In genomic region chr7:34041716-34042115, GRCh38 we compare ENCODE assay signal across 18 cellular contexts.
"Had no signal": no experiment of that assay in that cellular context is flagged by ENCODE, and none has a peak within 500 bp of the region (broad histone marks: within the 10 kb centered on the region; RNA-seq: fewer than 3 reads in every experiment).

No MANE protein-coding gene starts in this region.

- H3K36me3 ChIP-seq: upper lobe of right lung had no signal

- H3K9me3 ChIP-seq: upper lobe of right lung had no signal

- DNase-seq: activated CD4-positive, alpha-beta T cell treated with anti-CD3 and anti-CD28 coated beads for 1 hour; activated CD4-positive, alpha-beta T cell treated with anti-CD3 and anti-CD28 coated beads, Interleukin-2, amount 50 U/mL, for 4 hours; activated CD8-positive, alpha-beta memory T cell treated with anti-CD3 and anti-CD28 coated beads, Interleukin-2, amount 10 ng/mL, durations not matched to agents 7 days and 5 days; activated effector memory CD4-positive, alpha-beta T cell treated with Interleukin-2 at 50 U/mL for 16 hours; activated naive CD4-positive, alpha-beta T cell treated with anti-CD3 and anti-CD28 coated beads, Interleukin-2, amount 50 U/mL, for 16 hours; activated T-cell treated with anti-CD3 and anti-CD28 coated beads, Interleukin-2, amount 50 U/mL, for 24 hours; foreskin keratinocyte; immature natural killer cell; nucleus accumbens; right cardiac atrium; stimulated activated CD4-positive, alpha-beta T cell treated with anti-CD3 and anti-CD28 coated beads, Interleukin-4, amount 100 ng/mL, for 4 hours; stimulated activated CD8-positive, alpha-beta memory T cell treated with anti-CD3 and anti-CD28 coated beads, Interleukin-4, amount 100 ng/mL, for 48 hours; stimulated activated naive CD8-positive, alpha-beta T cell treated with anti-CD3 and anti-CD28 coated beads, Interleukin-15, Interleukin-2, amounts not matched to agents 100 U/mL and 50 U/mL, for 24 hours; T1000; upper lobe of right lung had no signal

- H3K4me2 ChIP-seq: smooth muscle cell had no signal

- H3K4me1 Mint-ChIP-seq: activated CD8-positive, alpha-beta memory T cell treated with anti-CD3 and anti-CD28 coated beads, Interleukin-2, amount 10 ng/mL, durations not matched to agents 7 days and 5 days; immature natural killer cell had no signal

- H3K27me3 Mint-ChIP-seq: activated CD8-positive, alpha-beta memory T cell treated with anti-CD3 and anti-CD28 coated beads, Interleukin-2, amount 10 ng/mL, durations not matched to agents 7 days and 5 days; activated T-cell treated with anti-CD3 and anti-CD28 coated beads, Interleukin-2, amount 50 U/mL, for 24 hours had no signal

- H3K9me3 Mint-ChIP-seq: activated T-cell treated with anti-CD3 and anti-CD28 coated beads, Interleukin-2, amount 50 U/mL, for 24 hours; nephron had no signal

- H3K4me3 Mint-ChIP-seq: activated CD8-positive, alpha-beta memory T cell treated with anti-CD3 and anti-CD28 coated beads, Interleukin-2, amount 10 ng/mL, durations not matched to agents 7 days and 5 days; activated T-cell treated with anti-CD3 and anti-CD28 coated beads, Interleukin-2, amount 50 U/mL, for 24 hours; immature natural killer cell; nephron had no signal

- H3K27ac ChIP-seq: foreskin keratinocyte, upper lobe of right lung had no signal

- H3K4me3 ChIP-seq: smooth muscle cell, upper lobe of right lung had no signal

- H3K36me3 Mint-ChIP-seq: activated CD8-positive, alpha-beta memory T cell treated with anti-CD3 and anti-CD28 coated beads, Interleukin-2, amount 10 ng/mL, durations not matched to agents 7 days and 5 days; immature natural killer cell had no signal

- ATAC-seq: activated CD8-positive, alpha-beta memory T cell treated with anti-CD3 and anti-CD28 coated beads, Interleukin-2, amount 10 ng/mL, durations not matched to agents 7 days and 5 days; foreskin keratinocyte; right cardiac atrium; stimulated activated naive CD8-positive, alpha-beta T cell treated with anti-CD3 and anti-CD28 coated beads, Interleukin-15, Interleukin-2, amounts not matched to agents 100 U/mL and 50 U/mL, for 24 hours; upper lobe of right lung had no signal

- H3K27me3 ChIP-seq: upper lobe of right lung had no signal

- H3K27ac Mint-ChIP-seq: activated CD8-positive, alpha-beta memory T cell treated with anti-CD3 and anti-CD28 coated beads, Interleukin-2, amount 10 ng/mL, durations not matched to agents 7 days and 5 days; activated T-cell treated with anti-CD3 and anti-CD28 coated beads, Interleukin-2, amount 50 U/mL, for 24 hours; immature natural killer cell; nephron; progenitor cell of endocrine pancreas had no signal

- H3K4me1 ChIP-seq: foreskin keratinocyte had no signal
